In genomic region chr5:78793907-78794687, GRCh38 we compare ENCODE assay signal across 1 cellular context.
TF ChIP-seq lines count a peak whose summit lies in the region.

No MANE protein-coding gene starts in this region.

TF ChIP-seq in IMR-90, 13 proteins besides CTCF, POLR2A, EP300 and RAD21 (continued from another document):
- TF ChIP-seq NFE2L2 (IDR thresholded peaks at IDR 0.05; ENCODE audit: low read depth, low read length) (no peak), CEBPB (IDR thresholded peaks at IDR 0.05; ENCODE audit: low read depth, low read length) (no peak), MXI1 (IDR thresholded peaks at IDR 0.05; ENCODE audit: borderline replicate concordance, low read depth, low read length) (no peak)
TF ChIP-seq in IMR-90: peak in this region for 0.
